Comparison of ENCODE assay signal across 10 cellular contexts in the genomic region with DNA sequence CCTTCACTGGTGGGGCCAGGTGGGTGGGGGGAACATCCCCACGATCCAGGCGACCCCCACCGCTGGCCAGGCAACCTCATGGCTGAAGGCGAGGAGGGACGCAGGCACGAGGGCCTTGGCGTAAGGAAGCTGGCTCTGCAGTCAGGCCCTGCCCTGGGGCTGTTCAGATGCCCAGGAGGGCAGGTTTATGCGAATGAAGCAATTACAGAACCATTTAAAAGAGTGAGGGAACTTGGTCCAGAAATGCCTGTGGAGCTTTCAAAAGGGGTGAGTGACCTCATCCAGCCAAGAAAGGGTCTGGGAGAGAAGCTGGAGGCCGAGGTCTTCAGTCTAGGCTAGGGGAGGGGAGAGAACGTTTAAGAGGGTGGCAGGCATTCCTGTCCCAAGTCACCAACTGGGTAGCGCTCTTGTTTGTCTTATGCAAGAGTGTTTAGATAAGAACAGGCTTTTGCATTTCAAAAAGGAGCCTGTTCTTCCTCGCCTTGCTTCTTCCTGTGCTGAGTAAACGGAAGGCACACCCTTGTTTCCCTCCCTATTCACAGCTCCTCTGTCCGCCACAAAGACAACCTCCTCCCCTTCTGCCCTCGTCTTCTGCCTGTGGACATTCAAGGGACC.
A peak's percentile ranks its signal among the peaks of the same experiment; 100 is the strongest.
DNase-seq lines count a peak whose midpoint lies in the region; ATAC-seq and TF ChIP-seq lines count a peak whose summit lies in the region.
"Had no signal": no experiment of that assay in that cellular context is flagged by ENCODE, and none has a peak within 500 bp of the region (broad histone marks: within the 10 kb centered on the region; RNA-seq: fewer than 3 reads in every experiment).

No MANE protein-coding gene starts in this region.

- TF ChIP-seq CTCF in lower lobe of right lung (IDR thresholded peaks at IDR 0.05) (no peak), gastroesophageal sphincter (IDR thresholded peaks at IDR 0.05) (no peak)

- H3K4me1 ChIP-seq in CD4-positive, alpha-beta memory T cell (ENCODE audit: insufficient read depth, low read length): peaks cover 76% of the 10 kb centered on the region
- H3K4me1 ChIP-seq in lower lobe of right lung: peaks cover 26% of the 10 kb centered on the region
- no peaks in the 10 kb centered on the region for H3K4me1 ChIP-seq in gastroesophageal sphincter

- H3K9me3 Mint-ChIP-seq in CD4-positive, alpha-beta memory T cell: no peaks in the 10 kb centered on the region
- no peaks in the 10 kb centered on the region for H3K9me3 Mint-ChIP-seq in activated naive CD8-positive, alpha-beta T cell treated with anti-CD3 and anti-CD28 coated beads, Interleukin-2, amount 10 ng/mL, durations not matched to agents 7 days and 5 days
- H3K9me3 Mint-ChIP-seq in activated CD8-positive, alpha-beta memory T cell treated with anti-CD3 and anti-CD28 coated beads, Interleukin-2, amount 10 ng/mL, durations not matched to agents 7 days and 5 days (ENCODE audit: low read depth): no peaks in the 10 kb centered on the region

- CTCF ChIA-PET in CD4-positive, alpha-beta memory T cell (lab: Charles Lee; ENCODE audit: partially characterized antibody): interaction anchor here (0.8 to 1.6 kb wide), 5 partner anchors 12 to 172 kb away, joined by 3 to 5 read pairs (median 3); no protein-coding TSS in a partner anchor
- CTCF ChIA-PET in activated CD8-positive, alpha-beta memory T cell treated with anti-CD3 and anti-CD28 coated beads, Interleukin-2, amount 10 ng/mL, durations not matched to agents 7 days and 5 days (lab: Charles Lee): no interaction called here

- peaks cover 28 to 88% (median 63%) of the 10 kb centered on the region in 4 donors for H3K4me1 Mint-ChIP-seq in CD4-positive, alpha-beta memory T cell
- peaks cover 4% of the 10 kb centered on the region for H3K4me1 Mint-ChIP-seq in activated naive CD8-positive, alpha-beta T cell treated with anti-CD3 and anti-CD28 coated beads, Interleukin-2, amount 10 ng/mL, durations not matched to agents 7 days and 5 days
- H3K4me1 Mint-ChIP-seq in activated CD8-positive, alpha-beta memory T cell treated with anti-CD3 and anti-CD28 coated beads, Interleukin-2, amount 10 ng/mL, durations not matched to agents 7 days and 5 days: peaks cover 1% of the 10 kb centered on the region

- no peaks in the 10 kb centered on the region for H3K27me3 ChIP-seq in CD4-positive, alpha-beta memory T cell (ENCODE audit: insufficient read depth, low read length)
- H3K27me3 ChIP-seq in lower lobe of right lung (ENCODE audit: low read depth) (no peaks in the 10 kb centered on the region), gastroesophageal sphincter (peaks cover 52% of the 10 kb centered on the region)

- peak in 4 of 5 donors; percentile 30 to 45 (median 38) for DNase-seq in CD4-positive, alpha-beta memory T cell
- DNase-seq in HuH-7.5 (ENCODE audit: low spot score) (peak; percentile 18), lower lobe of right lung (no peak), NCI-H1436 treated with DMSO at 0.1 percent for 48 hours (lab: John Stamatoyannopoulos, UW) (no peak)
- no peak for DNase-seq in activated naive CD8-positive, alpha-beta T cell treated with anti-CD3 and anti-CD28 coated beads, Interleukin-2, amount 10 ng/mL, durations not matched to agents 7 days and 5 days
- DNase-seq in activated CD8-positive, alpha-beta memory T cell treated with anti-CD3 and anti-CD28 coated beads, Interleukin-2, amount 10 ng/mL, durations not matched to agents 7 days and 5 days: no peak
- DNase-seq: NCI-H1105 had no signal

- no peaks in the 10 kb centered on the region for H3K27me3 Mint-ChIP-seq in CD4-positive, alpha-beta memory T cell
- H3K27me3 Mint-ChIP-seq in activated naive CD8-positive, alpha-beta T cell treated with anti-CD3 and anti-CD28 coated beads, Interleukin-2, amount 10 ng/mL, durations not matched to agents 7 days and 5 days: peaks cover 3% of the 10 kb centered on the region
- H3K27me3 Mint-ChIP-seq in activated CD8-positive, alpha-beta memory T cell treated with anti-CD3 and anti-CD28 coated beads, Interleukin-2, amount 10 ng/mL, durations not matched to agents 7 days and 5 days: peaks cover 10% of the 10 kb centered on the region
- H3K27me3 Mint-ChIP-seq: brain had no signal

- WGBS in gastroesophageal sphincter (ENCODE audit: low coverage in 1 of 2), 2 donors: 33 to 61% methylated on average over 9 to 13 of the region's 15 CpGs

- no peak for TF ChIP-seq EP300 in gastroesophageal sphincter (IDR thresholded peaks at IDR 0.05)

- H3K4me3 Mint-ChIP-seq in CD4-positive, alpha-beta memory T cell: peak overlapping the region; percentile 34 to 81 (median 70)
- no peak overlapping the region for H3K4me3 Mint-ChIP-seq in activated naive CD8-positive, alpha-beta T cell treated with anti-CD3 and anti-CD28 coated beads, Interleukin-2, amount 10 ng/mL, durations not matched to agents 7 days and 5 days
- H3K4me3 Mint-ChIP-seq in activated CD8-positive, alpha-beta memory T cell treated with anti-CD3 and anti-CD28 coated beads, Interleukin-2, amount 10 ng/mL, durations not matched to agents 7 days and 5 days: no peak overlapping the region
- H3K4me3 Mint-ChIP-seq: brain had no signal

- H3K9me3 ChIP-seq in CD4-positive, alpha-beta memory T cell (ENCODE audit: control insufficient read depth in 1 of 2, low read length in 2 of 2): no peaks in the 10 kb centered on the region
- H3K9me3 ChIP-seq in lower lobe of right lung (no peaks in the 10 kb centered on the region), gastroesophageal sphincter (no peaks in the 10 kb centered on the region)

- no peak for ATAC-seq in activated naive CD8-positive, alpha-beta T cell treated with anti-CD3 and anti-CD28 coated beads, Interleukin-2, amount 10 ng/mL, durations not matched to agents 7 days and 5 days (ENCODE audit: low read depth)
- ATAC-seq in lower lobe of right lung (peak; percentile 81 to 87), GM21723 (IDR thresholded peaks at IDR 0.05; ENCODE audit: unreplicated experiment) (no peak), gastroesophageal sphincter (no peak)
- no peak for ATAC-seq in activated CD8-positive, alpha-beta memory T cell treated with anti-CD3 and anti-CD28 coated beads, Interleukin-2, amount 10 ng/mL, durations not matched to agents 7 days and 5 days

- no peaks in the 10 kb centered on the region for H3K36me3 ChIP-seq in CD4-positive, alpha-beta memory T cell (ENCODE audit: insufficient read depth, low read length)
- H3K36me3 ChIP-seq in lower lobe of right lung: no peaks in the 10 kb centered on the region
- no peaks in the 10 kb centered on the region for H3K36me3 ChIP-seq in gastroesophageal sphincter

- H3K36me3 Mint-ChIP-seq in CD4-positive, alpha-beta memory T cell: no peaks in the 10 kb centered on the region
- H3K36me3 Mint-ChIP-seq in activated naive CD8-positive, alpha-beta T cell treated with anti-CD3 and anti-CD28 coated beads, Interleukin-2, amount 10 ng/mL, durations not matched to agents 7 days and 5 days: no peaks in the 10 kb centered on the region
- H3K36me3 Mint-ChIP-seq in activated CD8-positive, alpha-beta memory T cell treated with anti-CD3 and anti-CD28 coated beads, Interleukin-2, amount 10 ng/mL, durations not matched to agents 7 days and 5 days: no peaks in the 10 kb centered on the region
- H3K36me3 Mint-ChIP-seq: brain had no signal

- no peak for TF ChIP-seq POLR2A in gastroesophageal sphincter (IDR thresholded peaks at IDR 0.05)

- POLR2A ChIA-PET in CD4-positive, alpha-beta memory T cell (lab: Charles Lee; ENCODE audit: partially characterized antibody): interaction anchor here (0.6 to 3.6 kb wide), 12 partner anchors 9 to 159 kb away, joined by 3 to 33 read pairs (median 5); no protein-coding TSS in a partner anchor
- POLR2A ChIA-PET in activated naive CD8-positive, alpha-beta T cell treated with anti-CD3 and anti-CD28 coated beads, Interleukin-2, amount 10 ng/mL, durations not matched to agents 7 days and 5 days (lab: Charles Lee): no interaction called here

- intact Hi-C loops in CD4-positive, alpha-beta memory T cell (cut with micrococcal nuclease): loop anchor here (5.0 kb wide), 1 partner anchor 105 kb away; no protein-coding TSS in a partner anchor
- intact Hi-C loops in lower lobe of right lung (cut with DNase I): no loop called here

- H3K4me3 ChIP-seq in CD4-positive, alpha-beta memory T cell (ENCODE audit: low read length in 2 of 2): no peak overlapping the region
- H3K4me3 ChIP-seq in lower lobe of right lung (no peak overlapping the region), gastroesophageal sphincter (no peak overlapping the region)

- H3K27ac ChIP-seq in CD4-positive, alpha-beta memory T cell (ENCODE audit: low read depth, low read length): peak overlapping the region; percentile 40
- H3K27ac ChIP-seq in lower lobe of right lung (peak overlapping the region; percentile 73), gastroesophageal sphincter (no peak overlapping the region)

- peak overlapping the region; percentile 87 to 95 (median 91) for H3K27ac Mint-ChIP-seq in CD4-positive, alpha-beta memory T cell
- peak overlapping the region; percentile 0 for H3K27ac Mint-ChIP-seq in activated naive CD8-positive, alpha-beta T cell treated with anti-CD3 and anti-CD28 coated beads, Interleukin-2, amount 10 ng/mL, durations not matched to agents 7 days and 5 days
- H3K27ac Mint-ChIP-seq in activated CD8-positive, alpha-beta memory T cell treated with anti-CD3 and anti-CD28 coated beads, Interleukin-2, amount 10 ng/mL, durations not matched to agents 7 days and 5 days: no peak overlapping the region

Comparison
In these comparisons a context has a peak if more than half of its experiments do, and no peak if none do; other contexts are left out.
1. DNase-seq: peak in CD4-positive, alpha-beta memory T cell (4 of 5) and HuH-7.5 (single experiment); none in activated naive CD8-positive, alpha-beta T cell treated with anti-CD3 and anti-CD28 coated beads, Interleukin-2, amount 10 ng/mL, durations not matched to agents 7 days and 5 days (single experiment), lower lobe of right lung (single experiment), NCI-H1436 treated with DMSO at 0.1 percent for 48 hours (single experiment) and activated CD8-positive, alpha-beta memory T cell treated with anti-CD3 and anti-CD28 coated beads, Interleukin-2, amount 10 ng/mL, durations not matched to agents 7 days and 5 days (single experiment).
2. H3K27ac ChIP-seq: peak in CD4-positive, alpha-beta memory T cell (single experiment) and lower lobe of right lung (single experiment); none in gastroesophageal sphincter (0 of 4).
3. H3K4me3 Mint-ChIP-seq: peak in CD4-positive, alpha-beta memory T cell (8 of 8); none in activated naive CD8-positive, alpha-beta T cell treated with anti-CD3 and anti-CD28 coated beads, Interleukin-2, amount 10 ng/mL, durations not matched to agents 7 days and 5 days (single experiment) and activated CD8-positive, alpha-beta memory T cell treated with anti-CD3 and anti-CD28 coated beads, Interleukin-2, amount 10 ng/mL, durations not matched to agents 7 days and 5 days (single experiment).
4. ATAC-seq: peak in lower lobe of right lung (2 of 2); none in activated naive CD8-positive, alpha-beta T cell treated with anti-CD3 and anti-CD28 coated beads, Interleukin-2, amount 10 ng/mL, durations not matched to agents 7 days and 5 days (single experiment), GM21723 (single experiment), gastroesophageal sphincter (single experiment) and activated CD8-positive, alpha-beta memory T cell treated with anti-CD3 and anti-CD28 coated beads, Interleukin-2, amount 10 ng/mL, durations not matched to agents 7 days and 5 days (single experiment).